ENCODE assay signal across 1 cellular context in the genomic region with DNA sequence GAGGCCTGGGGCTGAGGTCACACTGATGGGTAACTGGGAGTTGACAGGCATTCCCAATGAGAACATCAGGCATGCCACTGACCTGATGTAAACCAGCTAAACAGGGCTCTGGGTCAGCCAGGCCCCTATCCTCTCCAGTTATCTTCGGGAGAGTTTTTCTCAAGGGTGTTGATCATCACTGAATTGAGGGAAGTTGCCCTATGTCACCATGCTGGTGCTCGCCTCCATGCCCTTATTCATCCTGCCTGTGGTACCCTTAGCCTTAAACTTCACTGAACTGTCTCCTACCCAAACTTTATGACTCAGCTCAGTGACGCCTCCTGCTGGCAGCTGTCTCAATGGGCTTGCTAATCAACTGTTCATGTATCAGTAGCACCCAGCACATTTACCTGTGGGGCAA.
TF ChIP-seq lines count a peak whose summit lies in the region.

No MANE protein-coding gene starts in this region.

TF ChIP-seq in HCT116, 20 proteins besides CTCF, POLR2A, EP300 and RAD21 (continued from another document):
- TF ChIP-seq, protein P1, sequence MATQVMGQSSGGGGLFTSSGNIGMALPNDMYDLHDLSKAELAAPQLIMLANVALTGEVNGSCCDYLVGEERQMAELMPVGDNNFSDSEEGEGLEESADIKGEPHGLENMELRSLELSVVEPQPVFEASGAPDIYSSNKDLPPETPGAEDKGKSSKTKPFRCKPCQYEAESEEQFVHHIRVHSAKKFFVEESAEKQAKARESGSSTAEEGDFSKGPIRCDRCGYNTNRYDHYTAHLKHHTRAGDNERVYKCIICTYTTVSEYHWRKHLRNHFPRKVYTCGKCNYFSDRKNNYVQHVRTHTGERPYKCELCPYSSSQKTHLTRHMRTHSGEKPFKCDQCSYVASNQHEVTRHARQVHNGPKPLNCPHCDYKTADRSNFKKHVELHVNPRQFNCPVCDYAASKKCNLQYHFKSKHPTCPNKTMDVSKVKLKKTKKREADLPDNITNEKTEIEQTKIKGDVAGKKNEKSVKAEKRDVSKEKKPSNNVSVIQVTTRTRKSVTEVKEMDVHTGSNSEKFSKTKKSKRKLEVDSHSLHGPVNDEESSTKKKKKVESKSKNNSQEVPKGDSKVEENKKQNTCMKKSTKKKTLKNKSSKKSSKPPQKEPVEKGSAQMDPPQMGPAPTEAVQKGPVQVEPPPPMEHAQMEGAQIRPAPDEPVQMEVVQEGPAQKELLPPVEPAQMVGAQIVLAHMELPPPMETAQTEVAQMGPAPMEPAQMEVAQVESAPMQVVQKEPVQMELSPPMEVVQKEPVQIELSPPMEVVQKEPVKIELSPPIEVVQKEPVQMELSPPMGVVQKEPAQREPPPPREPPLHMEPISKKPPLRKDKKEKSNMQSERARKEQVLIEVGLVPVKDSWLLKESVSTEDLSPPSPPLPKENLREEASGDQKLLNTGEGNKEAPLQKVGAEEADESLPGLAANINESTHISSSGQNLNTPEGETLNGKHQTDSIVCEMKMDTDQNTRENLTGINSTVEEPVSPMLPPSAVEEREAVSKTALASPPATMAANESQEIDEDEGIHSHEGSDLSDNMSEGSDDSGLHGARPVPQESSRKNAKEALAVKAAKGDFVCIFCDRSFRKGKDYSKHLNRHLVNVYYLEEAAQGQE (IDR thresholded peaks at IDR 0.05; ENCODE audit: low read depth): no peak
- TF ChIP-seq FOSL1 (IDR thresholded peaks at IDR 0.05; ENCODE audit: low read depth): no peak
- no peak for TF ChIP-seq ELF1 (IDR thresholded peaks at IDR 0.05; ENCODE audit: borderline replicate concordance, low read depth)
- TF ChIP-seq, protein P2, sequence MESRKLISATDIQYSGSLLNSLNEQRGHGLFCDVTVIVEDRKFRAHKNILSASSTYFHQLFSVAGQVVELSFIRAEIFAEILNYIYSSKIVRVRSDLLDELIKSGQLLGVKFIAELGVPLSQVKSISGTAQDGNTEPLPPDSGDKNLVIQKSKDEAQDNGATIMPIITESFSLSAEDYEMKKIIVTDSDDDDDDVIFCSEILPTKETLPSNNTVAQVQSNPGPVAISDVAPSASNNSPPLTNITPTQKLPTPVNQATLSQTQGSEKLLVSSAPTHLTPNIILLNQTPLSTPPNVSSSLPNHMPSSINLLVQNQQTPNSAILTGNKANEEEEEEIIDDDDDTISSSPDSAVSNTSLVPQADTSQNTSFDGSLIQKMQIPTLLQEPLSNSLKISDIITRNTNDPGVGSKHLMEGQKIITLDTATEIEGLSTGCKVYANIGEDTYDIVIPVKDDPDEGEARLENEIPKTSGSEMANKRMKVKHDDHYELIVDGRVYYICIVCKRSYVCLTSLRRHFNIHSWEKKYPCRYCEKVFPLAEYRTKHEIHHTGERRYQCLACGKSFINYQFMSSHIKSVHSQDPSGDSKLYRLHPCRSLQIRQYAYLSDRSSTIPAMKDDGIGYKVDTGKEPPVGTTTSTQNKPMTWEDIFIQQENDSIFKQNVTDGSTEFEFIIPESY (IDR thresholded peaks at IDR 0.05; ENCODE audit: extremely low read depth, insufficient replicate concordance, low read length): no peak
- TF ChIP-seq EZH2phosphoT487 (IDR thresholded peaks at IDR 0.05; ENCODE audit: borderline replicate concordance): no peak
- TF ChIP-seq CEBPB (IDR thresholded peaks at IDR 0.05; ENCODE audit: low read depth): no peak
- no peak for TF ChIP-seq ZFX (IDR thresholded peaks at IDR 0.05)
- TF ChIP-seq SP1 (IDR thresholded peaks at IDR 0.05; ENCODE audit: low read depth): no peak
- TF ChIP-seq TCF7L2 (IDR thresholded peaks at IDR 0.05; ENCODE audit: borderline replicate concordance, extremely low read depth, insufficient read depth, insufficient read length): no peak
- TF ChIP-seq EZH2 (IDR thresholded peaks at IDR 0.05): no peak
- TF ChIP-seq, protein P3, sequence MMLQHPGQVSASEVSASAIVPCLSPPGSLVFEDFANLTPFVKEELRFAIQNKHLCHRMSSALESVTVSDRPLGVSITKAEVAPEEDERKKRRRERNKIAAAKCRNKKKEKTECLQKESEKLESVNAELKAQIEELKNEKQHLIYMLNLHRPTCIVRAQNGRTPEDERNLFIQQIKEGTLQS (IDR thresholded peaks at IDR 0.05): no peak
- no peak for TF ChIP-seq EGR1 (IDR thresholded peaks at IDR 0.05; ENCODE audit: low read depth)
- TF ChIP-seq SIN3A (IDR thresholded peaks at IDR 0.05; ENCODE audit: low read depth): no peak
